9 cellular contexts compared by ENCODE assay signal in the genomic region with DNA sequence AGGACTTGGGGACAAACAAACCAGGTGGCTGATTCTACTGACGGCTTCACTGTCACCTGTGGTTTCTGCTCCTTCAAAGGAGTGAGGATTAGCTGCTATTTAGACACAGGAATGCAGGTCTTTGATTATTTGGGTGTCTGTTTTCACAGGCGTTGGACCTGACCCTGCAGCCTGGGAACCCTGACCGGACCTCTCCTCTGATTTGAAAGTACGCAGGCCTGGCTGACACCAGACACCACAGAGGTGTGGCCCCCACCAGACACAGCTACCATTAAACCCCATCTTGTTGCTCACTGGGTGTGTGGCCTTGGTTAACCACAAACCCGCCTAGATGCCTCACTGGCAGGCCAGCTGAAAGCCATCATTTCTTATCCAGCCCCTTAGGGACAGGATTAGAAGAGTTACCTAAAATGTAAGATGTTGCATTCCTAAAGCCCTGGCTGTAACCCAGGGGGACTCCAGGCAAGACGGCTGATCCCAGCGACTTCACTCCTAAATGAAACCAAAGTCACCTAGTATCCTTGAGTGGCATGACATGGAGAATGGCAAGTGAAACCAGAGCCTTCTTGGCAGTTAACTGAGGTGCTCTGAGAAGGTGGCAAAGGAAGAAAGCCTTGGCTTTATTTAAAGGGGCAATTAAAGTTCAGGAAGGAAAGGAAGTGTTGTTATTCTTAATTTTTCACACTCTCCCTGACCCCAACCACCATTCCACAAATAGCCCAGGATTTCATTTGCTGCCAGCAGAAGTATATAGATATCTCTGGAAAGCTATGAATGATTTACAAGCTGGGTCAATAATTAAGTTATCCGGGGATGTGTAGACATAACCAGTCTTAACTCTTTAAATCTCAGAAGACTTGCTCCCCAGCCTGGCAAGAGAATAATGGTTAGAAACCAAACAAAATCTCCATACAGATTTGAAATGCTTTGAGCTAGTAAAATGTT.
DNase-seq lines count a peak whose midpoint lies in the region; ATAC-seq and TF ChIP-seq lines count a peak whose summit lies in the region.
"Had no signal": no experiment of that assay in that cellular context is flagged by ENCODE, and none has a peak within 500 bp of the region (broad histone marks: within the 10 kb centered on the region; RNA-seq: fewer than 3 reads in every experiment).

No MANE protein-coding gene starts in this region.

- ATAC-seq in GM21737 (IDR thresholded peaks at IDR 0.05; ENCODE audit: unreplicated experiment) (peak; percentile 78), T-helper 17 cell (no peak), HG02870 (IDR thresholded peaks at IDR 0.05; ENCODE audit: unreplicated experiment) (no peak)

- H3K9me3 ChIP-seq in T-helper 17 cell (ENCODE audit: control insufficient read depth, low read length, poor library complexity, severe bottlenecking): no peaks in the 10 kb centered on the region

- H3K27ac ChIP-seq in coronary artery: no peak overlapping the region

- peaks cover 35% of the 10 kb centered on the region for H3K27me3 Mint-ChIP-seq in T-helper 17 cell

- H3K4me3 Mint-ChIP-seq in T-helper 17 cell: no peak overlapping the region
- H3K4me3 Mint-ChIP-seq: activated naive CD8-positive, alpha-beta T cell treated with anti-CD3 and anti-CD28 coated beads, Interleukin-2, amount 10 ng/mL, durations not matched to agents 7 days and 5 days had no signal

- TF ChIP-seq CTCF in coronary artery (IDR thresholded peaks at IDR 0.05): no peak

- H3K4me3 ChIP-seq in coronary artery: no peak overlapping the region

- no peaks in the 10 kb centered on the region for H3K4me1 Mint-ChIP-seq in T-helper 17 cell

- no peak overlapping the region for H3K27ac Mint-ChIP-seq in T-helper 17 cell
- H3K27ac Mint-ChIP-seq: activated naive CD8-positive, alpha-beta T cell treated with anti-CD3 and anti-CD28 coated beads, Interleukin-2, amount 10 ng/mL, durations not matched to agents 7 days and 5 days had no signal

- no peaks in the 10 kb centered on the region for H3K36me3 Mint-ChIP-seq in T-helper 17 cell (ENCODE audit: low read depth)
- H3K36me3 Mint-ChIP-seq: activated naive CD8-positive, alpha-beta T cell treated with anti-CD3 and anti-CD28 coated beads, Interleukin-2, amount 10 ng/mL, durations not matched to agents 7 days and 5 days had no signal

- DNase-seq in AG20443 (ENCODE audit: low spot score): peak; percentile 71
- peak; percentile 15 for DNase-seq in NCI-H2107 (lab: John Stamatoyannopoulos, UW)
- peak; percentile 95 for DNase-seq in glomerular visceral epithelial cell (ENCODE audit: extremely low spot score)
- no peak for DNase-seq in T-helper 17 cell
- DNase-seq in NOMO-1 treated with dmso at 0.1 percent for 144 hours (lab: John Stamatoyannopoulos, UW; ENCODE audit: unreplicated experiment): no peak
- no peak for DNase-seq in coronary artery (ENCODE audit: low spot score)
- DNase-seq: activated naive CD8-positive, alpha-beta T cell treated with anti-CD3 and anti-CD28 coated beads, Interleukin-2, amount 10 ng/mL, durations not matched to agents 7 days and 5 days had no signal

Comparison
In these comparisons a context has a peak if more than half of its experiments do, and no peak if none do; other contexts are left out.
1. DNase-seq: peak in AG20443 (single experiment), NCI-H2107 (single experiment) and glomerular visceral epithelial cell (single experiment); none in T-helper 17 cell (0 of 3), NOMO-1 treated with dmso at 0.1 percent for 144 hours (single experiment) and coronary artery (single experiment).